In the genomic region with DNA sequence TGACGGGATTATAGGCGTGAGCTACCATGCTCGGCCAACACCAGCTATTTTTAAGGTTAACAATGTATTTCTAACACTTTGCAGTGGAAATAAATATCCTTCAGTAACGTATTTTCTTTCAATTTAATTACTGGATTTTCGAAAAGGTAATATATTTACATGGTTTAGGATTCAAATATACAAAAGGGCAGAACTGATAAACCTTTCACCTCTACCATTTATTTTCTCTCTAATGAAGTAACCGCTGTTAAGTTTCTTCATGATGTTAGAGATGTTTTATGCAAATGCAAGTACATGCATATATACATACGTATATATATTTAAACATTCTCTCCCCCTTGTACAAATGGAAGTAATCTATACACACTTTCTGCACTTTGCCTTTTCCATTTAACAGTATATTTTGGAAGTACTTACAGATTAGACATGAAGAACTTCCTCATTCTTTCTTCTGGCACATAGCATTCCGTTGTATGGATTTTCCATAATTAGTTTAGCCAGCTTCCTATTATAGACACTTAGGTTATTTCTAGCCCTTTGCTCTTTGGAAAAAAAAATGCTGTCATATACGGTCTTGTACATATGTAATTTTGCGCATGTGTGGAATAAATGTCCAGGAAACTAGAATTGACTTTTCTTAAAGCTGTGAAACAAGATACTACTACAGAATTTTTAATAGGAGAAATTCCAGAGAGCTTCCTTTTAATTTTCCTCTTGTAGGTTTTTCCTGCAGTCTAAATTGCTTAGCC, we compare ENCODE assay signal across 8 cellular contexts. TPM values are rescaled to one million over a fixed set of nuclear protein-coding genes. Genes with fewer than 3 reads are reported as not detected.
DNase-seq lines count a peak whose midpoint lies in the region; ATAC-seq, FAIRE-seq and TF ChIP-seq lines count a peak whose summit lies in the region.

No MANE protein-coding gene starts in this region.

- peak overlapping the region; percentile 73 for H3K4me3 ChIP-seq in HFF-Myc (replicated peaks; ENCODE audit: low read depth, low read length)

- no peak for FAIRE-seq in GM19239 (lab: Jason Lieb, UNC)

- peak overlapping the region; percentile 80 for H3K27ac ChIP-seq in VCaP

- H3K36me3 Mint-ChIP-seq in CD14-positive monocyte, result peaks cover 0 to 1% of the 10 kb centered on the region in 2 donors
- no peaks in the 10 kb centered on the region for H3K36me3 Mint-ChIP-seq in stimulated activated memory B cell treated with anti-CD40 and anti-IgM and Interleukin-4, amounts not matched to agents 10 μg/mL and 1 μg/mL and 100 μg/mL, for 72 hours

- peaks cover 51% of the 10 kb centered on the region for H3K4me1 Mint-ChIP-seq in CD14-positive monocyte
- H3K4me1 Mint-ChIP-seq in stimulated activated memory B cell treated with anti-CD40 and anti-IgM and Interleukin-4, amounts not matched to agents 10 μg/mL and 1 μg/mL and 100 μg/mL, for 72 hours, result peaks cover 39% of the 10 kb centered on the region

- H3K4me3 Mint-ChIP-seq in CD14-positive monocyte, result peak overlapping the region; percentile 97
- peak overlapping the region; percentile 95 for H3K4me3 Mint-ChIP-seq in stimulated activated memory B cell treated with anti-CD40 and anti-IgM and Interleukin-4, amounts not matched to agents 10 μg/mL and 1 μg/mL and 100 μg/mL, for 72 hours

- peak overlapping the region in 1 of 7 donors; percentile 2 for H3K27ac Mint-ChIP-seq in CD14-positive monocyte
- peak overlapping the region; percentile 97 for H3K27ac Mint-ChIP-seq in stimulated activated memory B cell treated with anti-CD40 and anti-IgM and Interleukin-4, amounts not matched to agents 10 μg/mL and 1 μg/mL and 100 μg/mL, for 72 hours

- no peak for DNase-seq in CD14-positive monocyte (ENCODE audit: low spot score)
- no peak for DNase-seq in HFF-Myc (ENCODE audit: extremely low read depth, low read depth)
- DNase-seq in hepatic stellate cell (ENCODE audit: low spot score), result peak; percentile 22
- no peak for DNase-seq in GM19239 (ENCODE audit: insufficient read length, low spot score)
- DNase-seq in NCI-H2081 treated with DMSO at 0.1 percent for 48 hours (lab: John Stamatoyannopoulos, UW), result no peak
- DNase-seq in activated gamma-delta T cell treated with Interleukin-2 at 50 U/mL for 16 hours, result no peak

- TF ChIP-seq CTCF in CD14-positive monocyte (IDR thresholded peaks at IDR 0.05) (no peak), HFF-Myc (IDR thresholded peaks at IDR 0.05; ENCODE audit: low read depth, low read length, missing control alignments) (no peak), VCaP (conservative IDR thresholded peaks at IDR 0.05) (no peak)

- no peak for ATAC-seq in stimulated activated memory B cell treated with anti-CD40 and anti-IgM and Interleukin-4, amounts not matched to agents 10 μg/mL and 1 μg/mL and 100 μg/mL, for 72 hours

- peaks cover 15 to 31% (median 19%) of the 10 kb centered on the region in 3 donors for H3K27me3 Mint-ChIP-seq in CD14-positive monocyte (ENCODE audit: low read depth in 3 of 3)
- no peaks in the 10 kb centered on the region for H3K27me3 Mint-ChIP-seq in stimulated activated memory B cell treated with anti-CD40 and anti-IgM and Interleukin-4, amounts not matched to agents 10 μg/mL and 1 μg/mL and 100 μg/mL, for 72 hours

- H3K9me3 Mint-ChIP-seq in CD14-positive monocyte, result peaks cover 0 to 4% (median 0%) of the 10 kb centered on the region in 7 donors
- H3K9me3 Mint-ChIP-seq in stimulated activated memory B cell treated with anti-CD40 and anti-IgM and Interleukin-4, amounts not matched to agents 10 μg/mL and 1 μg/mL and 100 μg/mL, for 72 hours, result no peaks in the 10 kb centered on the region

- intact Hi-C loops in CD14-positive monocyte (cut with micrococcal nuclease), result loop anchor here in 1 of 2 donors (2.0 kb wide), 1 partner anchor 18 kb away; no protein-coding TSS in a partner anchor

RNA-seq across cellular contexts. Expression of a gene that starts 14.9 kb away (rescaled TPM):
- not detected for polyA plus RNA-seq in CD14-positive monocyte

RNA-seq across cellular contexts. Expression of a gene that starts 40.0 kb away (rescaled TPM):
- polyA plus RNA-seq in CD14-positive monocyte, result 100 to 1,000 TPM; 640 to 844 TPM
